Comparison of ENCODE assay signal across 2 cellular contexts in the genomic region with DNA sequence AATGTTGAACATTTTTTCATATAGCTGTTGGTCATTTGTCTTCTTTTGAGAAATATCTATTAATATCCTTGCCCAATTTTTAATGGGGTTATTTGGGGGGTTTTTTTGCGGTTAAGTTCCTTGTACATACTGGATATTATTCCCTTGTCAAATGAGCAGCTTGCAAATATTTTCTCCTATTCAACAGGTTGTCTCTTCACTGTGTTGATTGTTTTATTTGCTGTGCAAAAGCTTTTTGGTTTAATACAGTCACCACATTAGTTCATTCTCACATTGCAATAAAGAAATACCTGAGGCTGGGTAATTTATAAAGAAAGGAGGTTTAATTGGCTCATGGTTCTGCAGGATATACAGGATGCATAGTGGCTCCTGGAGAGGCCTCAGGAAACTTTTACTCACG.
TF ChIP-seq lines count a peak whose summit lies in the region.

No MANE protein-coding gene starts in this region.

TF ChIP-seq in HEK293, 187 proteins besides CTCF, POLR2A, EP300 and RAD21:
- TF ChIP-seq ZBTB49 (tag by site-specific recombination; IDR thresholded peaks at IDR 0.05; ENCODE audit: low read depth) (no peak), SCRT2 (tag by site-specific recombination; IDR thresholded peaks at IDR 0.05) (peak; percentile 91), ZNF610 (tag by site-specific recombination; IDR thresholded peaks at IDR 0.05; ENCODE audit: borderline replicate concordance) (no peak), SCRT1 (tag by site-specific recombination; IDR thresholded peaks at IDR 0.05; ENCODE audit: borderline replicate concordance) (peak; percentile 79; the same call in 1 of the 2 replicates), ZNF24 (tag by site-specific recombination; IDR thresholded peaks at IDR 0.05) (no peak)

TF ChIP-seq in H1, 55 proteins besides CTCF, POLR2A, EP300 and RAD21 (continued from another document):
- TF ChIP-seq MAFK (IDR thresholded peaks at IDR 0.05; ENCODE audit: low read depth, low read length) (no peak), JUN (IDR thresholded peaks at IDR 0.05; ENCODE audit: low read depth, low read length) (no peak)
TF ChIP-seq in H1: peak in this region for 0.
